Comparison of ENCODE assay signal across 18 cellular contexts in the genomic region with DNA sequence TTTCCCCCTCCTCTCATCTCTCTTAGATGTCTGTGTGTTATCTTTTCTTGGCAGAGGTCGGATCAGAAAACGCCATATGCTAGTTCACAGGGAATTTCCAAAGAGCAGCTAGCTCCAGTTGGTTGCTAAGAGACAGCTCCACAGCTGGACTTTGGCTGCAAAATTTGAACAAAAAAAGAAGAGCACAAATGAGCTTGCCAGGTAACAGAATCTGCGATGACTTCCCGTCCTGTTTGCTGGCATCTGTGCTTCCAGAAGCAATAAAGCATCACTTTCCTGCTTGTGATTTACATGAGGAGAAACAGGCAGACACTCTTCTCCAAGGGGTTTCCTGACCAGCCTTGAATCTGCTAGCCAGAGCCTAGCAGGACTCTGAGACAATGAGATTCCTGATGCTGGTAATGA.
DNase-seq lines count a peak whose midpoint lies in the region; FAIRE-seq and TF ChIP-seq lines count a peak whose summit lies in the region.
"Had no signal": no experiment of that assay in that cellular context is flagged by ENCODE, and none has a peak within 500 bp of the region (broad histone marks: within the 10 kb centered on the region; RNA-seq: fewer than 3 reads in every experiment).

No MANE protein-coding gene starts in this region.

- H3K4me1 ChIP-seq in small intestine (ENCODE audit: control insufficient read depth in 2 of 2, insufficient read depth in 1 of 2, low read depth in 1 of 2, low read length in 1 of 2): no peaks in the 10 kb centered on the region
- H3K4me1 ChIP-seq in colonic mucosa: no peaks in the 10 kb centered on the region
- H3K4me1 ChIP-seq: parathyroid adenoma, thyroid gland had no signal

- peak overlapping the region; percentile 3 for H3K9ac ChIP-seq in SK-N-MC (ENCODE audit: insufficient read length)
- H3K9ac ChIP-seq in colonic mucosa (ENCODE audit: low read depth in 2 of 2, low read length in 2 of 2): no peak overlapping the region
- H3K9ac ChIP-seq: parathyroid adenoma had no signal

- CTCF ChIA-PET in RWPE1 (lab: Yijun Ruan, JAX): no interaction called here

- intact Hi-C loops in colonic mucosa (cut with DNase I): no loop called here

- DNase-seq in NCI-H1694 (lab: John Stamatoyannopoulos, UW) (peak; percentile 27), SK-N-MC (ENCODE audit: low read depth, low spot score) (no peak), small intestine (peak; percentile 12), RWPE1 (ENCODE audit: low spot score) (no peak), colonic mucosa (no peak)
- no peak for DNase-seq in activated T-cell treated with anti-CD3 and anti-CD28 coated beads, Interleukin-2, amount 50 U/mL, for 1 hour
- DNase-seq: activated CD4-positive, alpha-beta T cell treated with anti-CD3 and anti-CD28 coated beads for 36 hours; activated CD8-positive, alpha-beta memory T cell treated with anti-CD3 and anti-CD28 coated beads, Interleukin-2, amount 10 ng/mL, durations not matched to agents 7 days and 5 days; activated effector memory CD4-positive, alpha-beta T cell treated with Interleukin-2 at 50 U/mL for 16 hours; amniotic stem cell; central memory CD4-positive, alpha-beta T cell; KBM-7; NCI-H226; T1000; thyroid gland had no signal

- H3K27me3 ChIP-seq in small intestine (ENCODE audit: control insufficient read depth in 2 of 2, insufficient read depth in 2 of 2, low read length in 2 of 2) (no peaks in the 10 kb centered on the region), colonic mucosa (no peaks in the 10 kb centered on the region)
- H3K27me3 ChIP-seq: thyroid gland had no signal

- POLR2A ChIA-PET in RWPE1 (lab: Yijun Ruan, JAX; ENCODE audit: low non-redundant PET): no interaction called here

- TF ChIP-seq CTCF in RWPE1 (conservative IDR thresholded peaks at IDR 0.05; ENCODE audit: low read depth) (no peak), colonic mucosa (IDR thresholded peaks at IDR 0.05) (no peak)

- 4 to 17% (median 14%) methylated on average over 4 of the region's 4 CpGs for WGBS in small intestine, 3 donors

- FAIRE-seq in islet of Langerhans (lab: Jason Lieb, UNC): peak; percentile 97
- no peak for FAIRE-seq in small intestine (lab: Jason Lieb, UNC)

- H3K27ac ChIP-seq in SK-N-MC (peak overlapping the region; percentile 26), small intestine (ENCODE audit: low read depth in 1 of 2, low read length in 1 of 2) (no peak overlapping the region), RWPE1 (no peak overlapping the region), colonic mucosa (no peak overlapping the region)
- H3K27ac ChIP-seq: parathyroid adenoma, skin epidermis, thyroid gland had no signal

- H3K4me3 ChIP-seq in SK-N-MC (no peak overlapping the region), small intestine (ENCODE audit: low read depth in 1 of 2, low read length in 2 of 2) (no peak overlapping the region), colonic mucosa (no peak overlapping the region)
- H3K4me3 ChIP-seq: skin epidermis, thyroid gland had no signal

- no peaks in the 10 kb centered on the region for H3K36me3 ChIP-seq in SK-N-MC (ENCODE audit: insufficient read depth, low read length)
- H3K36me3 ChIP-seq in small intestine (ENCODE audit: control insufficient read depth in 2 of 2, insufficient read depth in 2 of 2, low read length in 2 of 2): no peaks in the 10 kb centered on the region
- no peaks in the 10 kb centered on the region for H3K36me3 ChIP-seq in colonic mucosa
- H3K36me3 ChIP-seq: thyroid gland had no signal

- H3K9me3 ChIP-seq in SK-N-MC (ENCODE audit: low read depth, low read length) (no peaks in the 10 kb centered on the region), small intestine (ENCODE audit: control insufficient read depth, low read depth) (no peaks in the 10 kb centered on the region), colonic mucosa (no peaks in the 10 kb centered on the region)
- H3K9me3 ChIP-seq: thyroid gland had no signal

Comparison
In these comparisons a context has a peak if more than half of its experiments do, and no peak if none do; other contexts are left out.
1. DNase-seq: peak in NCI-H1694 (single experiment) and small intestine (single experiment); none in SK-N-MC (single experiment), RWPE1 (single experiment), activated T-cell treated with anti-CD3 and anti-CD28 coated beads, Interleukin-2, amount 50 U/mL, for 1 hour (single experiment) and colonic mucosa (single experiment).